Comparison of ENCODE assay signal across 2 cellular contexts in the genomic region with DNA sequence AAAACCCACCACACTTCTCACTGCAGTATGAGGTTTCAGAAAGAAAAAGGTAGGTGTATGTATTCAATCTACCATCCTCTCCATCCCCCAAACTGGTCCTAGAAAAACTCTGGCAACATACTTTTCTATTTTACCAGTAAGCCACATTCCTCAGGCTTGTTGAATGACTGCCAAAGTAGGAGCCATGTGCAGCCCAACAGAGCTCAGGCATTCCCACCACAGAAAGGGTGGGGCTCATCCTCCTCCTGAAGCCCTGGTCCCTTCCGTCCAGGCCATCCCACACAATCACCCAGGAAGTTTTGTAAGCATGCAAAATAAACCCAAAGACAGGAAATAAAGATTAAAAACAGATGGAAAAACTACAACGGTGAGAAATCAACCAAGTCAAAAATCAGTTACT.
TF ChIP-seq lines count a peak whose summit lies in the region.

No MANE protein-coding gene starts in this region.

TF ChIP-seq in IMR-90, 13 proteins besides CTCF, POLR2A, EP300 and RAD21:
- TF ChIP-seq BHLHE40 (IDR thresholded peaks at IDR 0.05; ENCODE audit: low read depth, low read length): no peak
- TF ChIP-seq MAFK (IDR thresholded peaks at IDR 0.05; ENCODE audit: low read depth, low read length): no peak
- no peak for TF ChIP-seq FOS (IDR thresholded peaks at IDR 0.05; ENCODE audit: low read depth, low read length)
- TF ChIP-seq MXI1 (IDR thresholded peaks at IDR 0.05; ENCODE audit: borderline replicate concordance, low read depth, low read length): peak; percentile 64; the same call in 1 of the 2 replicates
- peak; percentile 71; the same call in 1 of the 2 replicates for TF ChIP-seq MAZ (IDR thresholded peaks at IDR 0.05; ENCODE audit: borderline replicate concordance, low read depth, low read length)
- no peak for TF ChIP-seq NFE2L2 (IDR thresholded peaks at IDR 0.05; ENCODE audit: low read depth, low read length)
- TF ChIP-seq CHD1 (IDR thresholded peaks at IDR 0.05; ENCODE audit: low read depth, low read length): no peak
- no peak for TF ChIP-seq RCOR1 (IDR thresholded peaks at IDR 0.05; ENCODE audit: insufficient replicate concordance, low read length)
- TF ChIP-seq, protein P1, sequence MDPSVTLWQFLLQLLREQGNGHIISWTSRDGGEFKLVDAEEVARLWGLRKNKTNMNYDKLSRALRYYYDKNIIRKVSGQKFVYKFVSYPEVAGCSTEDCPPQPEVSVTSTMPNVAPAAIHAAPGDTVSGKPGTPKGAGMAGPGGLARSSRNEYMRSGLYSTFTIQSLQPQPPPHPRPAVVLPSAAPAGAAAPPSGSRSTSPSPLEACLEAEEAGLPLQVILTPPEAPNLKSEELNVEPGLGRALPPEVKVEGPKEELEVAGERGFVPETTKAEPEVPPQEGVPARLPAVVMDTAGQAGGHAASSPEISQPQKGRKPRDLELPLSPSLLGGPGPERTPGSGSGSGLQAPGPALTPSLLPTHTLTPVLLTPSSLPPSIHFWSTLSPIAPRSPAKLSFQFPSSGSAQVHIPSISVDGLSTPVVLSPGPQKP (IDR thresholded peaks at IDR 0.05; ENCODE audit: borderline replicate concordance, low read depth, low read length): no peak
- TF ChIP-seq, protein P2, sequence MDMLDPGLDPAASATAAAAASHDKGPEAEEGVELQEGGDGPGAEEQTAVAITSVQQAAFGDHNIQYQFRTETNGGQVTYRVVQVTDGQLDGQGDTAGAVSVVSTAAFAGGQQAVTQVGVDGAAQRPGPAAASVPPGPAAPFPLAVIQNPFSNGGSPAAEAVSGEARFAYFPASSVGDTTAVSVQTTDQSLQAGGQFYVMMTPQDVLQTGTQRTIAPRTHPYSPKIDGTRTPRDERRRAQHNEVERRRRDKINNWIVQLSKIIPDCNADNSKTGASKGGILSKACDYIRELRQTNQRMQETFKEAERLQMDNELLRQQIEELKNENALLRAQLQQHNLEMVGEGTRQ (IDR thresholded peaks at IDR 0.05; ENCODE audit: low read depth, low read length): peak; percentile 34; the same call in 1 of the 2 replicates
- TF ChIP-seq CEBPB (IDR thresholded peaks at IDR 0.05; ENCODE audit: low read depth, low read length): no peak
- TF ChIP-seq RFX5 (IDR thresholded peaks at IDR 0.05; ENCODE audit: low read depth, low read length): no peak
- no peak for TF ChIP-seq SMC3 (IDR thresholded peaks at IDR 0.05; ENCODE audit: low read depth, low read length)

TF ChIP-seq in HepG2, 621 proteins besides CTCF, POLR2A, EP300 and RAD21:
- TF ChIP-seq XBP1 (CRISPR knock-in tag; IDR thresholded peaks at IDR 0.05) (no peak), CC2D1A (CRISPR knock-in tag; IDR thresholded peaks at IDR 0.05) (no peak), TAF1 (CRISPR knock-in tag; IDR thresholded peaks at IDR 0.05) (no peak), RORA (CRISPR knock-in tag; IDR thresholded peaks at IDR 0.05) (no peak), ZNF33B (CRISPR knock-in tag; IDR thresholded peaks at IDR 0.05) (no peak), GATA4 (IDR thresholded peaks at IDR 0.05; ENCODE audit: borderline replicate concordance, low read depth) (no peak), RBFOX2 (IDR thresholded peaks at IDR 0.05; ENCODE audit: low read depth, low read length) (no peak), ZNF615 (CRISPR knock-in tag; IDR thresholded peaks at IDR 0.05; ENCODE audit: borderline replicate concordance) (no peak), ZBTB21 (CRISPR knock-in tag; IDR thresholded peaks at IDR 0.05) (no peak), ZNF317 (CRISPR knock-in tag; IDR thresholded peaks at IDR 0.05) (no peak), MXD4 (CRISPR knock-in tag; IDR thresholded peaks at IDR 0.05) (no peak), ZNF180 (CRISPR knock-in tag; IDR thresholded peaks at IDR 0.05; ENCODE audit: borderline replicate concordance, low read depth) (no peak), ZNF790 (CRISPR knock-in tag; IDR thresholded peaks at IDR 0.05; ENCODE audit: borderline replicate concordance) (no peak), ZNF232 (CRISPR knock-in tag; IDR thresholded peaks at IDR 0.05; ENCODE audit: borderline replicate concordance) (no peak), TAF15 (IDR thresholded peaks at IDR 0.05; ENCODE audit: low read depth, low read length, poor library complexity, severe bottlenecking) (no peak), PAWR (CRISPR knock-in tag; IDR thresholded peaks at IDR 0.05; ENCODE audit: borderline replicate concordance) (no peak)
- TF ChIP-seq, protein P3, sequence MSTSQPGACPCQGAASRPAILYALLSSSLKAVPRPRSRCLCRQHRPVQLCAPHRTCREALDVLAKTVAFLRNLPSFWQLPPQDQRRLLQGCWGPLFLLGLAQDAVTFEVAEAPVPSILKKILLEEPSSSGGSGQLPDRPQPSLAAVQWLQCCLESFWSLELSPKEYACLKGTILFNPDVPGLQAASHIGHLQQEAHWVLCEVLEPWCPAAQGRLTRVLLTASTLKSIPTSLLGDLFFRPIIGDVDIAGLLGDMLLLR (CRISPR knock-in tag; IDR thresholded peaks at IDR 0.05): no peak
- TF ChIP-seq, protein P4, sequence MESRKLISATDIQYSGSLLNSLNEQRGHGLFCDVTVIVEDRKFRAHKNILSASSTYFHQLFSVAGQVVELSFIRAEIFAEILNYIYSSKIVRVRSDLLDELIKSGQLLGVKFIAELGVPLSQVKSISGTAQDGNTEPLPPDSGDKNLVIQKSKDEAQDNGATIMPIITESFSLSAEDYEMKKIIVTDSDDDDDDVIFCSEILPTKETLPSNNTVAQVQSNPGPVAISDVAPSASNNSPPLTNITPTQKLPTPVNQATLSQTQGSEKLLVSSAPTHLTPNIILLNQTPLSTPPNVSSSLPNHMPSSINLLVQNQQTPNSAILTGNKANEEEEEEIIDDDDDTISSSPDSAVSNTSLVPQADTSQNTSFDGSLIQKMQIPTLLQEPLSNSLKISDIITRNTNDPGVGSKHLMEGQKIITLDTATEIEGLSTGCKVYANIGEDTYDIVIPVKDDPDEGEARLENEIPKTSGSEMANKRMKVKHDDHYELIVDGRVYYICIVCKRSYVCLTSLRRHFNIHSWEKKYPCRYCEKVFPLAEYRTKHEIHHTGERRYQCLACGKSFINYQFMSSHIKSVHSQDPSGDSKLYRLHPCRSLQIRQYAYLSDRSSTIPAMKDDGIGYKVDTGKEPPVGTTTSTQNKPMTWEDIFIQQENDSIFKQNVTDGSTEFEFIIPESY (CRISPR knock-in tag; IDR thresholded peaks at IDR 0.05): no peak
